17 cellular contexts compared by ENCODE assay signal in genomic region chr12:123031171-123031845, GRCh38.
"Had no signal": no experiment of that assay in that cellular context is flagged by ENCODE, and none has a peak within 500 bp of the region (broad histone marks: within the 10 kb centered on the region; RNA-seq: fewer than 3 reads in every experiment).

No MANE protein-coding gene starts in this region.

- H3K36me3 ChIP-seq: thyroid gland, uterus had no signal

- H3K4me3 ChIP-seq: dorsolateral prefrontal cortex, esophagus muscularis mucosa, gastrocnemius medialis, suprapubic skin, thyroid gland, uterus had no signal

- H3K9me3 Mint-ChIP-seq: immature natural killer cell, naive B cell, nephron progenitor cell, type B pancreatic cell had no signal

- H3K4me3 Mint-ChIP-seq: immature natural killer cell, naive B cell, nephron progenitor cell, type B pancreatic cell had no signal

- H3K4me1 ChIP-seq: gastrocnemius medialis, suprapubic skin, uterus had no signal

- H3K27ac ChIP-seq: esophagus muscularis mucosa, gastrocnemius medialis, suprapubic skin, thyroid gland, uterus had no signal

- H3K27me3 ChIP-seq: dorsolateral prefrontal cortex, esophagus muscularis mucosa, gastrocnemius medialis, suprapubic skin, thyroid gland, uterus had no signal

- FAIRE-seq: small intestine had no signal

- H3K9me3 ChIP-seq: esophagus muscularis mucosa, gastrocnemius medialis, suprapubic skin, thyroid gland, uterus had no signal

- H3K27ac Mint-ChIP-seq: nephron progenitor cell, type B pancreatic cell had no signal

- H3K36me3 Mint-ChIP-seq: naive B cell, type B pancreatic cell had no signal

- H3K27me3 Mint-ChIP-seq: naive B cell, type B pancreatic cell had no signal

- DNase-seq: cortex of kidney; dorsolateral prefrontal cortex; effector CD8-positive, alpha-beta T cell; gastrocnemius medialis; glutamatergic neuron; immature natural killer cell; mesendoderm; naive B cell; nephron progenitor cell; small intestine; stimulated activated CD4-positive, alpha-beta T cell treated with anti-CD3 and anti-CD28 coated beads, Interleukin-2, amount 100 ng/mL, for 48 hours; stimulated activated naive CD8-positive, alpha-beta T cell treated with anti-CD3 and anti-CD28 coated beads, Interleukin-15, Interleukin-2, amounts not matched to agents 100 U/mL and 50 U/mL, for 24 hours; thyroid gland; uterus had no signal

- ATAC-seq: gastrocnemius medialis; stimulated activated naive CD8-positive, alpha-beta T cell treated with anti-CD3 and anti-CD28 coated beads, Interleukin-15, Interleukin-2, amounts not matched to agents 100 U/mL and 50 U/mL, for 24 hours had no signal
